Comparison of ENCODE assay signal across 8 cellular contexts in genomic region chr9:124291801-124292396, GRCh38.
DNase-seq lines count a peak whose midpoint lies in the region; ATAC-seq lines count a peak whose summit lies in the region.

No MANE protein-coding gene starts in this region.

- DNase-seq in NOMO-1 treated with DMSO at 0.1 percent for 48 hours (lab: John Stamatoyannopoulos, UW; ENCODE audit: unreplicated experiment) (peak; percentile 39), D341Med (ENCODE audit: low spot score) (no peak), midbrain (lab: John Stamatoyannopoulos, UW) (no peak), epidermal melanocyte (ENCODE audit: insufficient read length, low spot score) (no peak)
- peak; percentile 23 to 56 for DNase-seq in stimulated activated CD4-positive, alpha-beta T cell treated with anti-CD3 and anti-CD28 coated beads, Interleukin-12 subunit alpha, Interleukin-12 subunit beta, amount 100 ng/mL, for 24 hours (ENCODE audit: low read depth in 2 of 2)

- peak overlapping the region; percentile 47 for H3K27ac ChIP-seq in cingulate gyrus (ENCODE audit: low read depth, low read length)

- H3K4me3 ChIP-seq in GM08714 (ENCODE audit: low read length): peak overlapping the region; percentile 22; the same call in 1 of the 2 replicates

- peak; percentile 40 for ATAC-seq in GM21576 (IDR thresholded peaks at IDR 0.05; ENCODE audit: unreplicated experiment)

Comparison
In these comparisons a context has a peak if more than half of its experiments do, and no peak if none do; other contexts are left out.
1. DNase-seq: peak in NOMO-1 treated with DMSO at 0.1 percent for 48 hours (single experiment) and stimulated activated CD4-positive, alpha-beta T cell treated with anti-CD3 and anti-CD28 coated beads, Interleukin-12 subunit alpha, Interleukin-12 subunit beta, amount 100 ng/mL, for 24 hours (2 of 2); none in D341Med (single experiment), midbrain (single experiment) and epidermal melanocyte (single experiment).